17 cellular contexts compared by ENCODE assay signal in genomic region chrX:129650821-129651510, GRCh38. TPM values are rescaled to one million over a fixed set of nuclear protein-coding genes. Genes with fewer than 3 reads are reported as not detected.
DNase-seq lines count a peak whose midpoint lies in the region; ATAC-seq and TF ChIP-seq lines count a peak whose summit lies in the region.
"Had no signal": no experiment of that assay in that cellular context is flagged by ENCODE, and none has a peak within 500 bp of the region (broad histone marks: within the 10 kb centered on the region; RNA-seq: fewer than 3 reads in every experiment).

No MANE protein-coding gene starts in this region.

- peaks cover 39% of the 10 kb centered on the region for H3K4me1 Mint-ChIP-seq in nephron
- H3K4me1 Mint-ChIP-seq in activated naive CD8-positive, alpha-beta T cell treated with anti-CD3 and anti-CD28 coated beads for 36 hours, result no peaks in the 10 kb centered on the region

- no peak overlapping the region for H3K4me3 ChIP-seq in WERI-Rb-1 (ENCODE audit: low read depth, low read length)
- H3K4me3 ChIP-seq: GM23248, SJCRH30 had no signal

- H3K9me3 ChIP-seq in WERI-Rb-1 (ENCODE audit: severe bottlenecking), result no peaks in the 10 kb centered on the region
- H3K9me3 ChIP-seq: SJCRH30 had no signal

- H3K9me3 Mint-ChIP-seq in nephron, result peaks cover 3% of the 10 kb centered on the region
- H3K9me3 Mint-ChIP-seq in activated naive CD8-positive, alpha-beta T cell treated with anti-CD3 and anti-CD28 coated beads for 36 hours, result no peaks in the 10 kb centered on the region
- H3K9me3 Mint-ChIP-seq: CD4-positive, alpha-beta memory T cell had no signal

- H3K27ac ChIP-seq in 22Rv1 (peak overlapping the region; percentile 99), WERI-Rb-1 (peak overlapping the region; percentile 52)
- H3K27ac ChIP-seq: GM23248, SJCRH30 had no signal

- H3K4me3 Mint-ChIP-seq in nephron, result peak overlapping the region in 2 of 3 experiments; percentile 40 to 47
- H3K4me3 Mint-ChIP-seq in activated naive CD8-positive, alpha-beta T cell treated with anti-CD3 and anti-CD28 coated beads for 36 hours, result no peak overlapping the region

- no peak for ATAC-seq in GM18505 (IDR thresholded peaks at IDR 0.05; ENCODE audit: unreplicated experiment)
- ATAC-seq in HG03342 (IDR thresholded peaks at IDR 0.05; ENCODE audit: unreplicated experiment), result no peak
- ATAC-seq: HCT116 had no signal

- H3K27me3 ChIP-seq in WERI-Rb-1 (ENCODE audit: insufficient read depth, low read depth, severe bottlenecking), result peaks cover 14% of the 10 kb centered on the region
- H3K27me3 ChIP-seq: SJCRH30 had no signal

- peak; percentile 45 for DNase-seq in DMS 273 (lab: John Stamatoyannopoulos, UW; ENCODE audit: unreplicated experiment)
- DNase-seq in WERI-Rb-1, result no peak
- DNase-seq in activated naive CD8-positive, alpha-beta T cell treated with anti-CD3 and anti-CD28 coated beads for 36 hours, result no peak
- DNase-seq: Calu3; CD4-positive, alpha-beta memory T cell; GM23248; NCI-H1417 treated with DMSO at 0.1 percent for 48 hours; NCI-H2081; NCI-H446 treated with DMSO at 0.1 percent for 48 hours; RPMI8226 had no signal

- H3K27ac Mint-ChIP-seq in nephron, result peak overlapping the region; percentile 22 to 77 (median 35)
- H3K27ac Mint-ChIP-seq in activated naive CD8-positive, alpha-beta T cell treated with anti-CD3 and anti-CD28 coated beads for 36 hours, result no peak overlapping the region
- H3K27ac Mint-ChIP-seq: CD4-positive, alpha-beta memory T cell had no signal

- TF ChIP-seq CTCF in 22Rv1 (IDR thresholded peaks at IDR 0.05), result no peak
- no peak for TF ChIP-seq CTCF in WERI-Rb-1 (IDR thresholded peaks at IDR 0.05; ENCODE audit: low read depth, low read length)
- no peak for TF ChIP-seq CTCF in nephron (IDR thresholded peaks at IDR 0.05; ENCODE audit: unreplicated experiment in 3 of 3)

- peaks cover 59% of the 10 kb centered on the region for H3K27me3 Mint-ChIP-seq in nephron (ENCODE audit: low read depth)
- H3K27me3 Mint-ChIP-seq in activated naive CD8-positive, alpha-beta T cell treated with anti-CD3 and anti-CD28 coated beads for 36 hours, result peaks cover 23% of the 10 kb centered on the region

- no peaks in the 10 kb centered on the region for H3K36me3 ChIP-seq in WERI-Rb-1
- H3K36me3 ChIP-seq: SJCRH30 had no signal

- no peaks in the 10 kb centered on the region for H3K36me3 Mint-ChIP-seq in nephron (ENCODE audit: low read depth)
- H3K36me3 Mint-ChIP-seq in activated naive CD8-positive, alpha-beta T cell treated with anti-CD3 and anti-CD28 coated beads for 36 hours, result no peaks in the 10 kb centered on the region
- H3K36me3 Mint-ChIP-seq: CD4-positive, alpha-beta memory T cell had no signal

- TF ChIP-seq POLR2A in GM18505 (IDR thresholded peaks at IDR 0.05; ENCODE audit: borderline replicate concordance, extremely low read depth, insufficient read depth, insufficient read length), result no peak

RNA-seq across cellular contexts. Expression of gene APLN, which starts 3.8 kb away (rescaled TPM):
- total RNA-seq in activated naive CD8-positive, alpha-beta T cell treated with anti-CD3 and anti-CD28 coated beads for 36 hours, result 1 to 10 TPM; 2.4 to 2.6 TPM
- total RNA-seq: CD4-positive, alpha-beta memory T cell; G401 had no signal
